Comparison of ENCODE assay signal across 8 cellular contexts in genomic region chr11:117315285-117316196, GRCh38. TPM values are rescaled to one million over a fixed set of nuclear protein-coding genes. Genes with fewer than 3 reads are reported as not detected.
DNase-seq lines count a peak whose midpoint lies in the region; ATAC-seq and TF ChIP-seq lines count a peak whose summit lies in the region.

No MANE protein-coding gene starts in this region.

- TF ChIP-seq CTCF in CD14-positive monocyte (IDR thresholded peaks at IDR 0.05) (no peak), brain (conservative IDR thresholded peaks at IDR 0.05) (no peak), left lung (IDR thresholded peaks at IDR 0.05) (no peak), stomach (IDR thresholded peaks at IDR 0.05) (no peak)

- H3K27ac Mint-ChIP-seq in CD14-positive monocyte (peak overlapping the region in 2 of 7 donors; percentile 26 to 41), brain (peak overlapping the region; percentile 34 to 92 (median 87))

- H3K9me3 Mint-ChIP-seq in CD14-positive monocyte, result peaks cover 0 to 3% (median 0%) of the 10 kb centered on the region in 7 donors
- no peaks in the 10 kb centered on the region for H3K9me3 Mint-ChIP-seq in brain

- H3K9me3 ChIP-seq in MG63, result no peaks in the 10 kb centered on the region
- no peaks in the 10 kb centered on the region for H3K9me3 ChIP-seq in left lung
- H3K9me3 ChIP-seq in stomach, result no peaks in the 10 kb centered on the region

- 1 to 3% (median 2%) methylated on average over 12 to 62 of the region's 62 CpGs for WGBS in stomach, 5 donors

- H3K27me3 Mint-ChIP-seq in CD14-positive monocyte (ENCODE audit: low read depth in 3 of 3) (peaks cover 11 to 29% (median 17%) of the 10 kb centered on the region in 3 donors), brain (peaks cover 3% of the 10 kb centered on the region)

- peak; percentile 60 for ATAC-seq in left lung
- no peak for ATAC-seq in GM21529 (IDR thresholded peaks at IDR 0.05; ENCODE audit: unreplicated experiment)

- no peak for TF ChIP-seq POLR2A in stomach (IDR thresholded peaks at IDR 0.05)

- H3K4me1 ChIP-seq in left lung (peaks cover 8 to 43% of the 10 kb centered on the region in 2 donors), stomach (peaks cover 19 to 34% (median 26%) of the 10 kb centered on the region in 4 donors)

- peaks cover 3% of the 10 kb centered on the region in 2 donors for H3K36me3 Mint-ChIP-seq in CD14-positive monocyte
- H3K36me3 Mint-ChIP-seq in brain, result no peaks in the 10 kb centered on the region

- DNase-seq in CD14-positive monocyte (ENCODE audit: low spot score) (no peak), MG63 (peak; percentile 18), left lung (peak in 1 of 2 donors; percentile 89), stomach (no peak), cerebellar cortex (ENCODE audit: low spot score) (no peak), kidney tubule cell (ENCODE audit: low spot score) (no peak)

- no peak for TF ChIP-seq EP300 in stomach (IDR thresholded peaks at IDR 0.05)

- H3K36me3 ChIP-seq in MG63 (0 out of 2 replicates have a peak, but pooled peaks cover 2% of the 10 kb centered on the region), left lung (no peaks in the 10 kb centered on the region), stomach (no peaks in the 10 kb centered on the region)

- H3K4me3 ChIP-seq in MG63 (peak overlapping the region; percentile 79), left lung (peak overlapping the region; percentile 64 to 66), stomach (peak overlapping the region; percentile 77 to 92 (median 88))

- intact Hi-C loops in CD14-positive monocyte (cut with micrococcal nuclease), result no loop called here
- intact Hi-C loops in left lung (cut with DNase I), result no loop called here
- intact Hi-C loops in stomach (cut with DNase I; ENCODE audit: low total_unique reads), result loop anchor here (10.0 kb wide), 1 partner anchor 81 kb away; the partner anchor contains the start of genes PCSK7 and RNF214

- H3K4me3 Mint-ChIP-seq in CD14-positive monocyte (peak overlapping the region; percentile 92 to 96), brain (peak overlapping the region; percentile 90 to 96 (median 90))

- H3K4me1 Mint-ChIP-seq in CD14-positive monocyte, result peaks cover 36% of the 10 kb centered on the region
- H3K4me1 Mint-ChIP-seq in brain, result peaks cover 39% of the 10 kb centered on the region

- H3K27me3 ChIP-seq in MG63 (no peaks in the 10 kb centered on the region), left lung (peaks cover 0 to 8% of the 10 kb centered on the region in 2 donors), stomach (no peaks in the 10 kb centered on the region)

- H3K27ac ChIP-seq in left lung (peak overlapping the region in 1 of 2 donors; percentile 18), stomach (peak overlapping the region in 4 of 5 donors; percentile 32 to 83 (median 65))

RNA-seq across cellular contexts. Expression of gene BACE1, which starts 0.5 kb away (rescaled TPM):
- polyA plus RNA-seq in CD14-positive monocyte (1 to 10 TPM; 1.6 to 3.1 TPM), brain (ENCODE audit: insufficient read depth, low read depth, low replicate concordance) (90.0 TPM), stomach (1 to 10 TPM; 3.3 to 6.0 (median 4.4) TPM)
- total RNA-seq in MG63 (2014; rRNA removed; shearing (Covaris generic); ENCODE audit: low replicate concordance), result 7.6 and 9.1 TPM in 2 replicates
- total RNA-seq in left lung (10 to 100 TPM; 24.1 to 39.5 TPM), stomach (10 to 100 TPM; 12.8 to 21.1 (median 16.4) TPM)

RNA-seq across cellular contexts. Expression of gene CEP164, which starts 12.1 kb away (rescaled TPM):
- 1 to 10 TPM; 4.3 to 8.0 TPM for polyA plus RNA-seq in CD14-positive monocyte
- 23.2 and 33.1 TPM in 2 replicates for total RNA-seq in MG63 (2014; rRNA removed; shearing (Covaris generic); ENCODE audit: low replicate concordance)
- polyA plus RNA-seq in brain (ENCODE audit: insufficient read depth, low read depth, low replicate concordance), result 11.6 TPM
- total RNA-seq in left lung, result 10 to 100 TPM; 27.4 to 31.0 TPM
- total RNA-seq in stomach, result 10 to 100 TPM; 11.7 to 40.9 (median 26.1) TPM
- 10 to 100 TPM in 2 of 3 donors, 1 to 10 TPM in 1; 9.5 to 18.6 (median 12.0) TPM for polyA plus RNA-seq in stomach

RNA-seq across cellular contexts. Expression of gene BACE1-AS, which starts 24.4 kb away (rescaled TPM):
- polyA plus RNA-seq in CD14-positive monocyte, result not detected
- 0.15 and 3.2 TPM in 2 replicates for total RNA-seq in MG63 (2014; rRNA removed; shearing (Covaris generic); ENCODE audit: low replicate concordance)
- 7.5 TPM for polyA plus RNA-seq in brain (ENCODE audit: insufficient read depth, low read depth, low replicate concordance)
- total RNA-seq in left lung, result 1 to 10 TPM; 6.4 to 9.0 TPM
- 1 to 10 TPM; 1.8 to 7.6 (median 5.5) TPM for total RNA-seq in stomach
- 1 to 10 TPM; 1.5 to 8.0 (median 2.9) TPM for polyA plus RNA-seq in stomach
